8 cellular contexts compared by ENCODE assay signal in genomic region chr7:7967909-7968543, GRCh38. TPM values are rescaled to one million over a fixed set of nuclear protein-coding genes. Genes with fewer than 3 reads are reported as not detected.
DNase-seq lines count a peak whose midpoint lies in the region; ATAC-seq and TF ChIP-seq lines count a peak whose summit lies in the region.

No MANE protein-coding gene starts in this region.

- no peaks in the 10 kb centered on the region for H3K36me3 ChIP-seq in BJ (ENCODE audit: control insufficient read depth, insufficient read depth, low read length)

- peak overlapping the region; percentile 73 for H3K27ac ChIP-seq in caudate nucleus (ENCODE audit: low read depth, low read length)

- no peaks in the 10 kb centered on the region for H3K9me3 Mint-ChIP-seq in naive B cell

- peak overlapping the region; percentile 82 for H3K4me3 ChIP-seq in BJ (ENCODE audit: low read depth, low read length)

- H3K4me1 Mint-ChIP-seq in naive B cell, result peaks cover 13 to 28% (median 19%) of the 10 kb centered on the region in 3 donors

- POLR2A ChIA-PET in BJ (lab: Charles Lee), result interaction anchor here (0.6 kb wide), 1 partner anchor 202 kb away, joined by 3 read pairs; no protein-coding TSS in a partner anchor

- H3K27me3 ChIP-seq in BJ (ENCODE audit: control insufficient read depth, insufficient read depth, low read length), result no peaks in the 10 kb centered on the region

- no peaks in the 10 kb centered on the region for H3K36me3 Mint-ChIP-seq in naive B cell

- H3K27ac Mint-ChIP-seq in naive B cell, result peak overlapping the region; percentile 79 to 97 (median 92)

- H3K27me3 Mint-ChIP-seq in naive B cell, result no peaks in the 10 kb centered on the region

- H3K4me3 Mint-ChIP-seq in naive B cell, result peak overlapping the region in 7 of 8 donors; percentile 83 to 97 (median 96)

- no peak for TF ChIP-seq CTCF in BJ (IDR thresholded peaks at IDR 0.05; ENCODE audit: insufficient read depth, low read depth, low read length)

- CTCF ChIA-PET in BJ (lab: Yijun Ruan, JAX), result no interaction called here

- no peak for ATAC-seq in naive B cell (ENCODE audit: low read depth in 2 of 2)
- no peak for ATAC-seq in HG02870 (IDR thresholded peaks at IDR 0.05; ENCODE audit: unreplicated experiment)
- no peak for ATAC-seq in HG03159 (IDR thresholded peaks at IDR 0.05; ENCODE audit: unreplicated experiment)
- ATAC-seq in HG03469 (IDR thresholded peaks at IDR 0.05; ENCODE audit: unreplicated experiment), result no peak

- DNase-seq in BJ (ENCODE audit: low read depth), result no peak
- peak; percentile 85 for DNase-seq in KG1 (lab: John Stamatoyannopoulos, UW)
- no peak for DNase-seq in caudate nucleus (lab: John Stamatoyannopoulos, UW)
- DNase-seq in naive B cell, result no peak
- DNase-seq in NCI-H2029 (lab: John Stamatoyannopoulos, UW), result no peak

RNA-seq across cellular contexts. Expression of gene GLCCI1, which starts 0.6 kb away (rescaled TPM):
- polyA plus RNA-seq in BJ (2011; rRNA removed), result 9.1 and 11.2 TPM in 2 replicates
- 12.6 and 15.7 TPM in 2 replicates for polyA minus RNA-seq in BJ (2011; rRNA and poly(A)+ RNA removed)
- 10 to 100 TPM; 17.2 to 35.4 (median 20.9) TPM for polyA plus RNA-seq in naive B cell (ENCODE audit: low read depth in 6 of 6)
